8 cellular contexts compared by ENCODE assay signal in genomic region chr18:68623342-68623741, GRCh38.
A peak's percentile ranks its signal among the peaks of the same experiment; 100 is the strongest.
DNase-seq lines count a peak whose midpoint lies in the region; TF ChIP-seq lines count a peak whose summit lies in the region.
"Had no signal": no experiment of that assay in that cellular context is flagged by ENCODE, and none has a peak within 500 bp of the region (broad histone marks: within the 10 kb centered on the region; RNA-seq: fewer than 3 reads in every experiment).

No MANE protein-coding gene starts in this region.

- H3K56ac ChIP-seq in H9 (ENCODE audit: insufficient read length, low read depth, low read length), result no peak overlapping the region

- no peak overlapping the region for H3K27ac ChIP-seq in H9 (ENCODE audit: insufficient read length, low read depth, low read length)

- DNase-seq in G401 (ENCODE audit: low spot score) (peak; percentile 89), H9 (peak; percentile 60), NCI-H128 (lab: John Stamatoyannopoulos, UW; ENCODE audit: unreplicated experiment) (peak; percentile 16), T-helper 9 cell (peak; percentile 2), epithelial cell of proximal tubule (ENCODE audit: low read depth) (peak; percentile 10), neural crest cell (ENCODE audit: low read depth, low spot score) (peak; percentile 55), posterior vena cava (ENCODE audit: low spot score) (no peak)

- H3K9ac ChIP-seq in H9 (ENCODE audit: extremely low read depth, insufficient read length, low read length), result no peak overlapping the region

- WGBS in H9 (ENCODE audit: extremely low coverage, insufficient read length, low lambda C conversion rate), result no CpG with 5 or more reads among the region's 3 CpGs

- no peak overlapping the region for H2BK20ac ChIP-seq in H9 (ENCODE audit: low read depth, low read length, poor library complexity, severe bottlenecking)

- H3K18ac ChIP-seq in H9 (ENCODE audit: insufficient read length, low read depth, low read length), result no peak overlapping the region

- intact Hi-C loops in posterior vena cava (cut with DNase I), result no loop called here

- no peak overlapping the region for H3K14ac ChIP-seq in H9 (ENCODE audit: insufficient read depth, low read length)

- no peak overlapping the region for H2BK15ac ChIP-seq in H9 (ENCODE audit: low read depth, low read length)

- no peaks in the 10 kb centered on the region for H3K79me1 ChIP-seq in H9 (ENCODE audit: insufficient read depth, low read depth, low read length, poor library complexity, severe bottlenecking)

- H3K27me3 ChIP-seq in H9 (ENCODE audit: insufficient read depth, low read length), result no peaks in the 10 kb centered on the region

- H3K27me3 Mint-ChIP-seq in H9 (ENCODE audit: low read depth), result no peaks in the 10 kb centered on the region
- H3K27me3 Mint-ChIP-seq in neural crest cell (ENCODE audit: low read depth), result no peaks in the 10 kb centered on the region

- no peak overlapping the region for H3K4me2 ChIP-seq in H9 (ENCODE audit: insufficient read depth, insufficient read length, low read length)

- H4K8ac ChIP-seq in H9 (replicated peaks; ENCODE audit: insufficient read length, low read depth, low read length), result no peak overlapping the region

- H2BK5ac ChIP-seq in H9 (ENCODE audit: insufficient read length, low read length), result no peak overlapping the region

- H3K27ac Mint-ChIP-seq in H9, result no peak overlapping the region
- H3K27ac Mint-ChIP-seq in neural crest cell (ENCODE audit: unreplicated experiment), result no peak overlapping the region
- H3K27ac Mint-ChIP-seq: activated naive CD4-positive, alpha-beta T cell treated with anti-CD3 and anti-CD28 coated beads, Interleukin-2, amount 50 U/mL, for 72 hours had no signal

- H2BK12ac ChIP-seq in H9 (ENCODE audit: insufficient read length, low read depth, low read length), result no peak overlapping the region

- in situ Hi-C loops in G401 (cut with HindIII; ENCODE audit: low sequenced_read_pairs), result no loop called here

- H4K20me1 ChIP-seq in H9 (ENCODE audit: control insufficient read depth, insufficient read depth, insufficient read length), result no peaks in the 10 kb centered on the region

- H2AFZ ChIP-seq in H9 (ENCODE audit: low read length), result no peak overlapping the region

- no peak overlapping the region for H3K23ac ChIP-seq in H9 (ENCODE audit: insufficient read length, low read depth, low read length)

- no peaks in the 10 kb centered on the region for H3K23me2 ChIP-seq in H9 (ENCODE audit: insufficient read length, low read depth, low read length, poor library complexity, severe bottlenecking)

- H3K4ac ChIP-seq in H9 (ENCODE audit: low read depth, low read length), result no peak overlapping the region

- H3K4me3 Mint-ChIP-seq in H9 (no peak overlapping the region), neural crest cell (no peak overlapping the region)

- TF ChIP-seq CTCF in H9 (conservative IDR thresholded peaks at IDR 0.05), result peak; percentile 88
- TF ChIP-seq CTCF in epithelial cell of proximal tubule (conservative IDR thresholded peaks at IDR 0.05; ENCODE audit: low read depth, low read length), result peak; percentile 93
- TF ChIP-seq CTCF in neural crest cell (conservative IDR thresholded peaks at IDR 0.05), result peak; percentile 88

- no peak overlapping the region for H3K4me3 ChIP-seq in epithelial cell of proximal tubule (ENCODE audit: low read depth, low read length)

- H3T11ph ChIP-seq in H9 (ENCODE audit: low read length), result no peak overlapping the region

- H2AK5ac ChIP-seq in H9 (ENCODE audit: insufficient read length, low read length), result no peak overlapping the region

- no peak overlapping the region for H4K91ac ChIP-seq in H9 (ENCODE audit: insufficient read length, low read depth, low read length)

- no peaks in the 10 kb centered on the region for H3K9me3 Mint-ChIP-seq in H9
- H3K9me3 Mint-ChIP-seq in neural crest cell, result no peaks in the 10 kb centered on the region
- H3K9me3 Mint-ChIP-seq: activated naive CD4-positive, alpha-beta T cell treated with anti-CD3 and anti-CD28 coated beads, Interleukin-2, amount 50 U/mL, for 72 hours had no signal

- no peak overlapping the region for H2BK120ac ChIP-seq in H9 (ENCODE audit: low read depth, low read length, poor library complexity, severe bottlenecking)

- no peaks in the 10 kb centered on the region for H3K79me2 ChIP-seq in H9 (ENCODE audit: insufficient read depth, low read length)

- peaks cover 0 to 2% of the 10 kb centered on the region in 2 experiments; a peak in 1 of 4 replicates for H3K4me1 Mint-ChIP-seq in H9
- H3K4me1 Mint-ChIP-seq in neural crest cell, result no peaks in the 10 kb centered on the region

- no peaks in the 10 kb centered on the region for H3K4me1 ChIP-seq in H9 (ENCODE audit: insufficient read depth, low read length)

- no peaks in the 10 kb centered on the region for H3K9me3 ChIP-seq in H9 (ENCODE audit: control insufficient read depth, low read depth, low read length)

- H3K36me3 Mint-ChIP-seq in H9 (ENCODE audit: insufficient read depth in 1 of 3, low read depth in 3 of 3) (no peaks in the 10 kb centered on the region), neural crest cell (ENCODE audit: low read depth) (no peaks in the 10 kb centered on the region)
- H3K36me3 Mint-ChIP-seq: activated naive CD4-positive, alpha-beta T cell treated with anti-CD3 and anti-CD28 coated beads, Interleukin-2, amount 50 U/mL, for 72 hours had no signal

- no peak overlapping the region for H4K5ac ChIP-seq in H9 (ENCODE audit: insufficient read length, low read depth, low read length)
